Comparison of ENCODE assay signal across 8 cellular contexts in genomic region chrX:73943900-73944581, GRCh38.
DNase-seq lines count a peak whose midpoint lies in the region; ATAC-seq, FAIRE-seq and TF ChIP-seq lines count a peak whose summit lies in the region.

No MANE protein-coding gene starts in this region.

- peak; percentile 99 for ATAC-seq in HG02840 (IDR thresholded peaks at IDR 0.05; ENCODE audit: low FRiP score, unreplicated experiment)
- peak; percentile 99 to 100 (median 100) for ATAC-seq in T-cell (replicated peaks in 1 of 4)
- ATAC-seq in psoas muscle, result peak; percentile 100

- peaks cover 7% of the 10 kb centered on the region for H3K36me3 Mint-ChIP-seq in T-cell

- CTCF ChIA-PET in T-cell (lab: Charles Lee), result interaction anchor here in 1 of 2 donors (1.2 kb wide), 1 partner anchor 13 kb away, joined by 4 read pairs; no protein-coding TSS in a partner anchor

- POLR2A ChIA-PET in T-cell (lab: Charles Lee), result interaction anchor here in 1 of 2 donors (0.8 to 1.1 kb wide), 2 partner anchors 733 to 1667 kb away, joined by 3 read pairs; partner anchors contain the start of gene RPS4X

- H3K4me1 Mint-ChIP-seq in T-cell, result peaks cover 27 to 39% (median 28%) of the 10 kb centered on the region in 3 donors

- TF ChIP-seq CTCF in GM13976 (IDR thresholded peaks at IDR 0.05; ENCODE audit: borderline replicate concordance, control extremely low read depth, extremely low read depth, insufficient read depth, missing control alignments) (no peak), right atrium auricular region (IDR thresholded peaks at IDR 0.05) (no peak), psoas muscle (IDR thresholded peaks at IDR 0.05) (no peak)

- H3K27ac ChIP-seq in right atrium auricular region (peak overlapping the region; percentile 86 to 87), psoas muscle (peak overlapping the region; percentile 92)

- no peak for FAIRE-seq in urothelium cell line (lab: Jason Lieb, UNC)

- H3K9me3 ChIP-seq in right atrium auricular region (no peaks in the 10 kb centered on the region), psoas muscle (no peaks in the 10 kb centered on the region)

- peak; percentile 87 for DNase-seq in GM13976 (ENCODE audit: low spot score)
- peak; percentile 91 for DNase-seq in NCI-H1436 (lab: John Stamatoyannopoulos, UW)
- DNase-seq in T-cell, result peak; percentile 71 to 93 (median 80)
- peak; percentile 9 to 93 (median 70) for DNase-seq in amygdala (lab: John Stamatoyannopoulos, UW)
- peak; percentile 92 for DNase-seq in right atrium auricular region (ENCODE audit: low spot score)
- DNase-seq in psoas muscle, result peak; percentile 89 to 94
- DNase-seq in urothelium cell line (ENCODE audit: low spot score), result peak; percentile 84

- WGBS in psoas muscle, 3 donors, result 0 to 1% (median 1%) methylated on average over 22 to 35 of the region's 35 CpGs

- H3K27ac Mint-ChIP-seq in T-cell, result peak overlapping the region; percentile 93 to 95

- in situ Hi-C loops in GM13976 (cut with MboI; ENCODE audit: low sequenced_read_pairs, unreplicated experiment), result loop anchor here (25.0 kb wide), 1 partner anchor 107 kb away; no protein-coding TSS in a partner anchor

- H3K27me3 ChIP-seq in right atrium auricular region (no peaks in the 10 kb centered on the region), psoas muscle (ENCODE audit: insufficient read depth in 3 of 3, low read length in 2 of 3) (no peaks in the 10 kb centered on the region)

- intact Hi-C loops in psoas muscle (cut with DNase I), result loop anchor here (5.0 kb wide), 2 partner anchors 87 to 92 kb away; partner anchors contain the start of gene XIST (in 1 of the 2)

- no peaks in the 10 kb centered on the region for H3K9me3 Mint-ChIP-seq in T-cell

- no peaks in the 10 kb centered on the region for H3K27me3 Mint-ChIP-seq in T-cell

- H3K4me1 ChIP-seq in right atrium auricular region, result peaks cover 0 to 26% of the 10 kb centered on the region in 2 donors
- H3K4me1 ChIP-seq in psoas muscle, result peaks cover 8% of the 10 kb centered on the region

- H3K4me3 ChIP-seq in right atrium auricular region, result peak overlapping the region; percentile 78 to 81
- H3K4me3 ChIP-seq in psoas muscle, result peak overlapping the region; percentile 96

- H3K4me3 Mint-ChIP-seq in T-cell, result peak overlapping the region; percentile 78 to 93 (median 87)

- H3K36me3 ChIP-seq in right atrium auricular region, result peaks cover under 1% of the 10 kb centered on the region
- peaks cover 0 to 18% of the 10 kb centered on the region in 2 donors for H3K36me3 ChIP-seq in psoas muscle (ENCODE audit: insufficient read depth in 1 of 2, low read depth in 1 of 2)

Comparison
In these comparisons a context has a peak if more than half of its experiments do, and no peak if none do; other contexts are left out.
1. Peak in every context shown above with its lines: DNase-seq, ATAC-seq, H3K4me3 ChIP-seq and H3K27ac ChIP-seq.